In the genomic region with DNA sequence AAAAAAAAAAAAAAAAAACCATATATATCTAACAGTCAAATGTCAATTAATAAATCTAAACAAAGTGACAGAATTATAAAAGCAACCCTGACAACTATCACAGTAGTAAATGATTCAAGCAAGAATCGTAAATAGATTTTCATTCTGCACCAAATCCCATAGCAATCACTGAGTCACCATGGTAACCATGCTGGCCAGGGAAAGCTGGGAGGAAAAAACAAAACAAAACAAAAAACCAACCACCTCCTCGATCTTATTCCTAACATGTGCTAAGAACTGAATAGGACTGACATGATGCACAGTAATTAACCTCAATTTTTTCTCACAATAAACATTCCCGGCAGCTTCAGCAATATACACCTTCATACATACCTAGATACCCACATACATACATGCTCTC, we compare ENCODE assay signal across 20 cellular contexts. TPM values are rescaled to one million over a fixed set of nuclear protein-coding genes. Genes with fewer than 3 reads are reported as not detected.
DNase-seq lines count a peak whose midpoint lies in the region; TF ChIP-seq lines count a peak whose summit lies in the region.
"Had no signal": no experiment of that assay in that cellular context is flagged by ENCODE, and none has a peak within 500 bp of the region (broad histone marks: within the 10 kb centered on the region; RNA-seq: fewer than 3 reads in every experiment).

No MANE protein-coding gene starts in this region.

- H2BK15ac ChIP-seq in mesenchymal stem cell (ENCODE audit: low read depth, poor library complexity, severe bottlenecking): no peak overlapping the region

- no peaks in the 10 kb centered on the region for H3K9me2 ChIP-seq in GM23248 (ENCODE audit: insufficient read depth)
- H3K9me2 ChIP-seq: SK-N-SH had no signal

- DNase-seq in GM23248 (peak; percentile 47), mesenchymal stem cell (no peak), spleen (no peak), cortex of kidney (lab: John Stamatoyannopoulos, UW) (no peak)
- no peak for DNase-seq in activated T-cell treated with anti-CD3 and anti-CD28 coated beads, Interleukin-2, amount 50 U/mL, for 48 hours
- DNase-seq: DND-41, KG1, NCI-H1417 treated with DMSO at 0.1 percent for 48 hours, NCI-H187 treated with DMSO at 0.1 percent for 48 hours, NCI-H446, NCI-H526 treated with DMSO at 0.1 percent for 48 hours, OCI-M1, SHP77 treated with DMSO at 0.1 percent for 48 hours, SK-N-SH had no signal

- peaks cover 7% of the 10 kb centered on the region; the same call in 1 of the 2 replicates for H3F3A ChIP-seq in GM23248 (ENCODE audit: insufficient read depth)

- no peak overlapping the region for H3K14ac ChIP-seq in mesenchymal stem cell (ENCODE audit: low read length in 2 of 2)

- TF ChIP-seq CTCF in brain (conservative IDR thresholded peaks at IDR 0.05) (no peak), spleen (IDR thresholded peaks at IDR 0.05 in 8 of 11, conservative IDR thresholded peaks at IDR 0.05 in 3 of 11) (no peak)

- H3K79me2 ChIP-seq in ACC112 (ENCODE audit: control insufficient read depth, insufficient read depth, low read length, unreplicated experiment): no peaks in the 10 kb centered on the region
- H3K79me2 ChIP-seq in GM23248 (ENCODE audit: insufficient read depth): no peaks in the 10 kb centered on the region

- H2BK12ac ChIP-seq in mesenchymal stem cell (ENCODE audit: low read length in 2 of 2): no peak overlapping the region

- H3K27ac ChIP-seq in ACC112 (ENCODE audit: low read depth, low read length): peak overlapping the region; percentile 82
- peak overlapping the region; percentile 69 for H3K27ac ChIP-seq in GM23248
- H3K27ac ChIP-seq in mesenchymal stem cell (ENCODE audit: low read length, poor library complexity, severe bottlenecking): no peak overlapping the region
- no peak overlapping the region for H3K27ac ChIP-seq in spleen
- H3K27ac ChIP-seq: C4-2B had no signal

- peak overlapping the region in 4 of 5 experiments; percentile 13 to 76 (median 68) for H3K4me3 Mint-ChIP-seq in brain

- no peaks in the 10 kb centered on the region for H3K79me1 ChIP-seq in mesenchymal stem cell (replicated peaks; ENCODE audit: low read length, poor library complexity, severe bottlenecking)

- H2AK5ac ChIP-seq in mesenchymal stem cell (ENCODE audit: low read length, severe bottlenecking): no peak overlapping the region

- no peak overlapping the region for H3K4me3 ChIP-seq in ACC112 (ENCODE audit: low read depth, low read length)
- H3K4me3 ChIP-seq in GM23248: no peak overlapping the region
- H3K4me3 ChIP-seq in mesenchymal stem cell (ENCODE audit: insufficient read depth in 1 of 2, low read depth in 1 of 2, low read length in 2 of 2): no peak overlapping the region
- H3K4me3 ChIP-seq in spleen: no peak overlapping the region

- no peak overlapping the region for H3K23ac ChIP-seq in mesenchymal stem cell (ENCODE audit: low read length in 2 of 2)

- in situ Hi-C loops in GM23248 (cut with MboI): loop anchor here (25.0 kb wide), 1 partner anchor 262 kb away; no protein-coding TSS in a partner anchor

- no peak overlapping the region for H2BK120ac ChIP-seq in mesenchymal stem cell (ENCODE audit: low read depth, low read length)

- WGBS in GM23248 (ENCODE audit: low coverage in 1 of 2, low lambda C conversion rate in 2 of 2, missing lambda C conversion rate in 2 of 2), 2 experiments: 8% methylated on average over 3 of the region's 3 CpGs
- WGBS in mesenchymal stem cell: 82% methylated on average over 2 of the region's 3 CpGs
- 69 to 91% (median 82%) methylated on average over 3 of the region's 3 CpGs for WGBS in spleen, 5 donors

- no peaks in the 10 kb centered on the region for H3K36me3 Mint-ChIP-seq in brain

- H3K9ac ChIP-seq in GM23248: peak overlapping the region; percentile 61
- peak overlapping the region; percentile 58 for H3K9ac ChIP-seq in mesenchymal stem cell (ENCODE audit: low read length)
- H3K9ac ChIP-seq: SK-N-SH had no signal

- peaks cover 32% of the 10 kb centered on the region for H3K4me1 Mint-ChIP-seq in brain

- H3K18ac ChIP-seq in mesenchymal stem cell (ENCODE audit: low read depth in 1 of 2, low read length in 2 of 2): no peak overlapping the region

- no peaks in the 10 kb centered on the region for H3K9me3 ChIP-seq in GM23248 (ENCODE audit: low read depth)
- H3K9me3 ChIP-seq in mesenchymal stem cell (ENCODE audit: control insufficient read depth, low read length): peaks cover 10% of the 10 kb centered on the region
- H3K9me3 ChIP-seq in spleen: peaks cover 0 to 6% (median 0%) of the 10 kb centered on the region in 8 donors
- H3K9me3 ChIP-seq: SK-N-SH had no signal

- no peak overlapping the region for H4K8ac ChIP-seq in mesenchymal stem cell (ENCODE audit: low read length)

- peak overlapping the region in 4 of 5 experiments; percentile 68 to 90 (median 80) for H3K27ac Mint-ChIP-seq in brain

- H2AFZ ChIP-seq in ACC112 (ENCODE audit: low read length, unreplicated experiment) (no peak overlapping the region), GM23248 (no peak overlapping the region), mesenchymal stem cell (ENCODE audit: low read depth, low read length) (no peak overlapping the region)

- no peaks in the 10 kb centered on the region for H4K20me1 ChIP-seq in GM23248 (ENCODE audit: insufficient read depth)

- no peak overlapping the region for H2BK5ac ChIP-seq in mesenchymal stem cell (ENCODE audit: low read depth, low read length, poor library complexity, severe bottlenecking)

- H3K4me2 ChIP-seq in GM23248 (ENCODE audit: unreplicated experiment) (peak overlapping the region; percentile 48), mesenchymal stem cell (ENCODE audit: low read length, poor library complexity, severe bottlenecking) (no peak overlapping the region)
- H3K4me2 ChIP-seq: SK-N-SH had no signal

- peaks cover 7% of the 10 kb centered on the region for H3K27me3 Mint-ChIP-seq in brain

- no peak for TF ChIP-seq POLR2A in spleen (IDR thresholded peaks at IDR 0.05)

- no peak overlapping the region for H3K4ac ChIP-seq in mesenchymal stem cell (ENCODE audit: low read depth in 1 of 2, low read length in 2 of 2)

- intact Hi-C loops in spleen (cut with DNase I; ENCODE audit: low total_unique reads): no loop called here

- H3K4me1 ChIP-seq in ACC112 (ENCODE audit: control insufficient read depth, insufficient read depth, low read length, unreplicated experiment): peaks cover 15% of the 10 kb centered on the region
- peaks cover 8% of the 10 kb centered on the region; the same call in 1 of the 2 replicates for H3K4me1 ChIP-seq in GM23248 (ENCODE audit: insufficient read depth)
- no peaks in the 10 kb centered on the region for H3K4me1 ChIP-seq in mesenchymal stem cell (ENCODE audit: control insufficient read depth, insufficient read depth, low read depth, low read length)
- peaks cover 0 to 7% (median 0%) of the 10 kb centered on the region in 6 donors for H3K4me1 ChIP-seq in spleen

- H3K36me3 ChIP-seq in ACC112 (ENCODE audit: insufficient read depth, low read length) (no peaks in the 10 kb centered on the region), GM23248 (ENCODE audit: low read depth) (no peaks in the 10 kb centered on the region), mesenchymal stem cell (ENCODE audit: control insufficient read depth in 1 of 2, insufficient read depth in 2 of 2, low read depth in 1 of 2, low read length in 2 of 2) (no peaks in the 10 kb centered on the region), spleen (no peaks in the 10 kb centered on the region)

- H3K27me3 ChIP-seq in ACC112 (ENCODE audit: insufficient read depth, low read length): no peaks in the 10 kb centered on the region
- no peaks in the 10 kb centered on the region for H3K27me3 ChIP-seq in GM23248 (replicated peaks; ENCODE audit: insufficient read depth)
- peaks cover 0 to 13% of the 10 kb centered on the region in 2 experiments for H3K27me3 ChIP-seq in mesenchymal stem cell (ENCODE audit: control insufficient read depth in 1 of 2, insufficient read depth in 1 of 2, low read length in 2 of 2)
- H3K27me3 ChIP-seq in spleen (replicated peaks in 1 of 7): peaks cover 0 to 5% (median 0%) of the 10 kb centered on the region in 7 donors

- H3K9me3 Mint-ChIP-seq in brain: peaks cover 0 to 2% (median 0%) of the 10 kb centered on the region in 5 experiments

- no peak overlapping the region for H4K91ac ChIP-seq in mesenchymal stem cell (ENCODE audit: low read length)

RNA-seq across cellular contexts. Expression of a gene that starts 30.6 kb away (rescaled TPM):
- not detected in 2 replicates for total RNA-seq in GM23248 (2014; rRNA removed; shearing (Covaris generic))
- 0.16 and 0.34 TPM in 2 replicates for polyA plus RNA-seq in GM23248 (2016; fragmentation: Nextera tagmentation; extraction: Ambion mirVana)
- 0.42 TPM for polyA plus RNA-seq in brain (ENCODE audit: insufficient read depth, low read depth, low replicate concordance)
- polyA plus RNA-seq in mesenchymal stem cell (2013, experiment 1 of 2): 0.06 TPM
- polyA plus RNA-seq in mesenchymal stem cell (2013, experiment 2 of 2): 0.04 TPM
- 1 to 10 TPM in 2 of 7 donors, under 1 TPM in 4, not detected in 1; 0.51 to 1.6 (median 0.77) TPM for total RNA-seq in spleen
- under 1 TPM; 0.12 to 0.35 (median 0.17) TPM for polyA plus RNA-seq in spleen
- total RNA-seq: A673, G401, RPMI7951 had no signal

RNA-seq across cellular contexts. Expression of a gene that starts 35.4 kb away (rescaled TPM):
- 41.1 and 44.5 TPM in 2 replicates for total RNA-seq in GM23248 (2014; rRNA removed; shearing (Covaris generic))
- polyA plus RNA-seq in GM23248 (2016; fragmentation: Nextera tagmentation; extraction: Ambion mirVana) (108 and 112 TPM in 2 replicates), brain (ENCODE audit: insufficient read depth, low read depth, low replicate concordance) (126 TPM), spleen (100 to 1,000 TPM in 2 of 3 donors, 10 to 100 TPM in 1; 96.4 to 157 (median 104) TPM)
- polyA plus RNA-seq in mesenchymal stem cell (2013, experiment 1 of 2): 166 TPM
- polyA plus RNA-seq in mesenchymal stem cell (2013, experiment 2 of 2): 162 TPM
- total RNA-seq in spleen: 10 to 100 TPM; 38.5 to 76.0 (median 63.1) TPM

RNA-seq across cellular contexts. Expression of a gene that starts 57.8 kb away (rescaled TPM):
- total RNA-seq in GM23248 (2014; rRNA removed; shearing (Covaris generic)): 16.3 and 33.4 TPM in 2 replicates
- 53.1 and 58.1 TPM in 2 replicates for polyA plus RNA-seq in GM23248 (2016; fragmentation: Nextera tagmentation; extraction: Ambion mirVana)
- 111 TPM for polyA plus RNA-seq in brain (ENCODE audit: insufficient read depth, low read depth, low replicate concordance)
- 52.4 TPM for polyA plus RNA-seq in mesenchymal stem cell (2013, experiment 1 of 2)
- polyA plus RNA-seq in mesenchymal stem cell (2013, experiment 2 of 2): 55.2 TPM
- 10 to 100 TPM; 16.1 to 30.0 (median 26.2) TPM for total RNA-seq in spleen
- polyA plus RNA-seq in spleen: 10 to 100 TPM; 20.7 to 36.4 (median 21.1) TPM

Comparison
In these comparisons a context has a peak if more than half of its experiments do, and no peak if none do; other contexts are left out.
1. H3K27ac ChIP-seq: peak in ACC112 (single experiment) and GM23248 (single experiment); none in mesenchymal stem cell (single experiment) and spleen (0 of 8).